27 cellular contexts compared by ENCODE assay signal in genomic region chr10:120458432-120458831, GRCh38. TPM values are rescaled to one million over a fixed set of nuclear protein-coding genes. Genes with fewer than 3 reads are reported as not detected.
DNase-seq lines count a peak whose midpoint lies in the region; ATAC-seq and TF ChIP-seq lines count a peak whose summit lies in the region.
"Had no signal": no experiment of that assay in that cellular context is flagged by ENCODE, and none has a peak within 500 bp of the region (broad histone marks: within the 10 kb centered on the region; RNA-seq: fewer than 3 reads in every experiment).

No MANE protein-coding gene starts in this region.

- peaks cover 22% of the 10 kb centered on the region for H3F3A ChIP-seq in SK-N-SH (replicated peaks; ENCODE audit: insufficient read depth)

- POLR2A ChIA-PET in SK-N-SH (lab: Yijun Ruan, JAX) = no interaction called here

- H3K9me3 ChIP-seq in SK-N-SH = no peaks in the 10 kb centered on the region
- H3K9me3 ChIP-seq: ascending aorta had no signal

- H3K27ac ChIP-seq in SK-N-SH (ENCODE audit: low read depth in 2 of 2, low read length in 1 of 2) = peak overlapping the region in 1 of 2 experiments; percentile 88; a peak in 2 of 4 replicates
- peak overlapping the region; percentile 47 for H3K27ac ChIP-seq in cingulate gyrus (ENCODE audit: low read depth, low read length)
- H3K27ac ChIP-seq: 22Rv1, ascending aorta, BLaER1, epithelial cell of prostate, foreskin keratinocyte, HL-60 had no signal

- H4K20me1 ChIP-seq in SK-N-SH (ENCODE audit: insufficient read depth) = no peaks in the 10 kb centered on the region
- H4K20me1 ChIP-seq: BLaER1 had no signal

- CTCF ChIA-PET in SK-N-SH (lab: Yijun Ruan, JAX) = interaction anchor here (0.7 to 1.0 kb wide), 2 partner anchors 13 to 188 kb away, joined by 3 to 5 read pairs; no protein-coding TSS in a partner anchor

- H2AFZ ChIP-seq in SK-N-SH (ENCODE audit: low read depth) = no peak overlapping the region

- peaks cover 20 to 45% of the 10 kb centered on the region in 2 experiments for H3K4me1 ChIP-seq in SK-N-SH (ENCODE audit: control insufficient read depth in 1 of 2, insufficient read depth in 2 of 2, low read depth in 1 of 2, low read length in 1 of 2)
- H3K4me1 ChIP-seq: BLaER1, foreskin keratinocyte had no signal

- H3K27me3 Mint-ChIP-seq in mesothelial cell of epicardium (ENCODE audit: low read depth) (peaks cover 79% of the 10 kb centered on the region), type B pancreatic cell (peaks cover 76% of the 10 kb centered on the region)

- H3K4me1 Mint-ChIP-seq in mesothelial cell of epicardium (peaks cover 18% of the 10 kb centered on the region), type B pancreatic cell (ENCODE audit: unreplicated experiment) (peaks cover 13% of the 10 kb centered on the region)

- peak overlapping the region; percentile 98; the same call in 1 of the 2 replicates for H3K9ac ChIP-seq in SK-N-SH
- H3K9ac ChIP-seq: BLaER1 had no signal

- H3K79me2 ChIP-seq in SK-N-SH (ENCODE audit: insufficient read depth) = peaks cover 63% of the 10 kb centered on the region

- TF ChIP-seq CTCF in SK-N-SH (IDR thresholded peaks at IDR 0.05) = no peak
- no peak for TF ChIP-seq CTCF in mesothelial cell of epicardium (IDR thresholded peaks at IDR 0.05; ENCODE audit: unreplicated experiment)
- TF ChIP-seq CTCF in type B pancreatic cell (conservative IDR thresholded peaks at IDR 0.05) = no peak

- H3K4me3 ChIP-seq in SK-N-SH (ENCODE audit: low read depth in 2 of 2, low read length in 1 of 2) = peak overlapping the region; percentile 65 to 85; a peak in 3 of 4 replicates
- H3K4me3 ChIP-seq: BLaER1 had no signal

- 65% methylated on average over 4 of the region's 4 CpGs for WGBS in SK-N-SH (ENCODE audit: low lambda C conversion rate)

- H3K4me3 Mint-ChIP-seq in mesothelial cell of epicardium (peak overlapping the region; percentile 74), type B pancreatic cell (peak overlapping the region; percentile 83)

- H3K9me2 ChIP-seq in SK-N-SH = no peaks in the 10 kb centered on the region

- no peak for TF ChIP-seq RAD21 in SK-N-SH (IDR thresholded peaks at IDR 0.05; ENCODE audit: low read length)

- H3K9me3 Mint-ChIP-seq in mesothelial cell of epicardium = no peaks in the 10 kb centered on the region
- H3K9me3 Mint-ChIP-seq in type B pancreatic cell = peaks cover 4% of the 10 kb centered on the region
- H3K9me3 Mint-ChIP-seq: activated naive CD4-positive, alpha-beta T cell treated with anti-CD3 and anti-CD28 coated beads, Interleukin-2, amount 50 U/mL, for 72 hours had no signal

- no peaks in the 10 kb centered on the region for H3K36me3 Mint-ChIP-seq in mesothelial cell of epicardium
- no peaks in the 10 kb centered on the region for H3K36me3 Mint-ChIP-seq in type B pancreatic cell
- H3K36me3 Mint-ChIP-seq: stimulated activated naive B cell treated with anti-CD40 and anti-IgM and Interleukin-4, amounts not matched to agents 10 μg/mL and 1 μg/mL and 100 μg/mL, for 72 hours had no signal

- no peaks in the 10 kb centered on the region for H3K27me3 ChIP-seq in SK-N-SH (ENCODE audit: insufficient read depth)
- H3K27me3 ChIP-seq: BLaER1 had no signal

- H3K36me3 ChIP-seq in SK-N-SH (replicated peaks in 1 of 2; ENCODE audit: control insufficient read depth in 1 of 2, insufficient read depth in 2 of 2, low read length in 1 of 2) = peaks cover 0 to 2% of the 10 kb centered on the region in 2 experiments
- H3K36me3 ChIP-seq: ascending aorta, BLaER1 had no signal

- DNase-seq in SK-N-SH (no peak), mesothelial cell of epicardium (ENCODE audit: low spot score in 2 of 2, unreplicated experiment in 2 of 2) (no peak), type B pancreatic cell (ENCODE audit: extremely low spot score, unreplicated experiment) (no peak), middle frontal gyrus (ENCODE audit: extremely low spot score, low spot score) (no peak)
- DNase-seq: activated CD4-positive, alpha-beta T cell treated with anti-CD3 and anti-CD28 coated beads for 4 hours; cortex of kidney; foreskin keratinocyte; GOT3; NCI-H1048; NCI-H2081; SIG-M5; stimulated activated CD4-positive, alpha-beta T cell treated with anti-CD3 and anti-CD28 coated beads, Interleukin-2, amount 100 ng/mL, for 48 hours; stimulated activated naive B cell treated with anti-CD40 and anti-IgM and Interleukin-4, amounts not matched to agents 10 μg/mL and 1 μg/mL and 100 μg/mL, for 72 hours had no signal

- ATAC-seq in SK-N-SH treated with all-trans-retinoic acid at 6 μM for 48 hours (no peak), GM19463 (IDR thresholded peaks at IDR 0.05; ENCODE audit: unreplicated experiment) (no peak), GM21576 (IDR thresholded peaks at IDR 0.05; ENCODE audit: unreplicated experiment) (no peak)
- ATAC-seq: activated naive CD4-positive, alpha-beta T cell treated with anti-CD3 and anti-CD28 coated beads, Interleukin-2, amount 50 U/mL, for 72 hours; foreskin keratinocyte; HepG2; Panc1; stimulated activated naive B cell treated with anti-CD40 and anti-IgM and Interleukin-4, amounts not matched to agents 10 μg/mL and 1 μg/mL and 100 μg/mL, for 72 hours had no signal

- no peak overlapping the region for H3K27ac Mint-ChIP-seq in mesothelial cell of epicardium
- no peak overlapping the region for H3K27ac Mint-ChIP-seq in type B pancreatic cell
- H3K27ac Mint-ChIP-seq: activated naive CD4-positive, alpha-beta T cell treated with anti-CD3 and anti-CD28 coated beads, Interleukin-2, amount 50 U/mL, for 72 hours; stimulated activated naive B cell treated with anti-CD40 and anti-IgM and Interleukin-4, amounts not matched to agents 10 μg/mL and 1 μg/mL and 100 μg/mL, for 72 hours had no signal

- peak overlapping the region; percentile 96 for H3K4me2 ChIP-seq in SK-N-SH
- H3K4me2 ChIP-seq: BLaER1 had no signal

- TF ChIP-seq EP300 in SK-N-SH (IDR thresholded peaks at IDR 0.05; ENCODE audit: borderline replicate concordance in 1 of 2, low read depth in 1 of 2, low read length in 1 of 2) = no peak

TF ChIP-seq in SK-N-SH, 30 proteins besides CTCF, POLR2A, EP300 and RAD21 (continues in another document):
- TF ChIP-seq TEAD4 (IDR thresholded peaks at IDR 0.05; ENCODE audit: borderline replicate concordance, insufficient read depth) = no peak
- TF ChIP-seq MAX (IDR thresholded peaks at IDR 0.05; ENCODE audit: low read depth) = no peak
- TF ChIP-seq CHD2 (IDR thresholded peaks at IDR 0.05; ENCODE audit: low read length, partially characterized antibody) = no peak
- TF ChIP-seq MXI1 (IDR thresholded peaks at IDR 0.05; ENCODE audit: low read depth, low read length) = no peak
- no peak for TF ChIP-seq ZBTB33 (IDR thresholded peaks at IDR 0.05; ENCODE audit: borderline replicate concordance, low read depth)
- TF ChIP-seq FOSL2 (IDR thresholded peaks at IDR 0.05; ENCODE audit: borderline replicate concordance, low read depth) = no peak
- TF ChIP-seq FOXJ3 (CRISPR knock-in tag; IDR thresholded peaks at IDR 0.05) = no peak

TF ChIP-seq in SK-N-SH treated with all-trans-retinoic acid at 6 μM for 48 hours, 23 proteins besides CTCF, POLR2A, EP300 and RAD21 (continues in another document):
- TF ChIP-seq PATZ1 (CRISPR knock-in tag; IDR thresholded peaks at IDR 0.05; ENCODE audit: borderline replicate concordance) (no peak), CREB5 (CRISPR knock-in tag; IDR thresholded peaks at IDR 0.05; ENCODE audit: low read depth) (no peak), ZNF70 (CRISPR knock-in tag; IDR thresholded peaks at IDR 0.05) (no peak), PPARA (CRISPR knock-in tag; IDR thresholded peaks at IDR 0.05; ENCODE audit: borderline replicate concordance) (no peak)

RNA-seq across cellular contexts. Expression of gene PLPP4, which starts 1.4 kb away (rescaled TPM):
- polyA plus RNA-seq in SK-N-SH (2012; rRNA removed) = 27.9 and 30.3 TPM in 2 replicates
- 20.8 and 24.0 TPM in 2 replicates for polyA plus RNA-seq in SK-N-SH (2012; cell fraction: cytosol; rRNA removed)
- 30.8 and 38.2 TPM in 2 replicates for polyA plus RNA-seq in SK-N-SH (2012; cell fraction: nucleus; rRNA removed)
- 7.4 to 8.8 TPM (median 8.7 TPM) in 3 replicates for total RNA-seq in mesothelial cell of epicardium
- 1.3 and 4.4 TPM in 2 replicates for total RNA-seq in type B pancreatic cell (ENCODE audit: low replicate concordance)
- total RNA-seq: activated naive CD4-positive, alpha-beta T cell treated with anti-CD3 and anti-CD28 coated beads, Interleukin-2, amount 50 U/mL, for 72 hours; ascending aorta; HepG2; NCI-H460; T-helper 1 cell treated with Interleukin-12 subunit alpha and Interleukin-12 subunit beta and Interleukin-4 antibody, amounts not matched to agents 30 ng/mL and 1 ng/mL, for 36 hours had no signal
- polyA plus RNA-seq: HepG2 had no signal
